ENCODE assay signal across 8 cellular contexts in genomic region chr2:113754989-113755689, GRCh38. TPM values are rescaled to one million over a fixed set of nuclear protein-coding genes. Genes with fewer than 3 reads are reported as not detected.
DNase-seq lines count a peak whose midpoint lies in the region; ATAC-seq and TF ChIP-seq lines count a peak whose summit lies in the region.

No MANE protein-coding gene starts in this region.

- H3K4me3 Mint-ChIP-seq in natural killer cell: peak overlapping the region; percentile 88

- H3K4me3 ChIP-seq in DOHH2 (ENCODE audit: low read length): peak overlapping the region; percentile 98
- H3K4me3 ChIP-seq in MM.1S (ENCODE audit: low read length): peak overlapping the region; percentile 99
- peak overlapping the region; percentile 56 to 100 (median 96) for H3K4me3 ChIP-seq in dorsolateral prefrontal cortex

- H2AFZ ChIP-seq in MM.1S (ENCODE audit: low read length): no peak overlapping the region

- intact Hi-C loops in dorsolateral prefrontal cortex (cut with DNase I): no loop called here
- intact Hi-C loops in natural killer cell (cut with micrococcal nuclease): no loop called here

- H3K4me1 Mint-ChIP-seq in natural killer cell: peaks cover 24 to 31% of the 10 kb centered on the region in 2 donors

- H3F3A ChIP-seq in DOHH2 (ENCODE audit: control insufficient read depth, insufficient read depth): peaks cover 23% of the 10 kb centered on the region
- peaks cover 11% of the 10 kb centered on the region for H3F3A ChIP-seq in MM.1S (ENCODE audit: insufficient read depth, low read length)

- H3K9me3 ChIP-seq in DOHH2 (ENCODE audit: control insufficient read depth, insufficient read depth, low read length) (no peaks in the 10 kb centered on the region), MM.1S (replicated peaks; ENCODE audit: insufficient read depth, low read length) (no peaks in the 10 kb centered on the region)

- no peaks in the 10 kb centered on the region for H3K27me3 Mint-ChIP-seq in natural killer cell (ENCODE audit: low read depth in 2 of 2)

- 0 out of 2 replicates have a peak overlapping the region, but pooled peaks have one; percentile 88 for H3K27ac ChIP-seq in DOHH2 (ENCODE audit: low read depth, low read length)
- peak overlapping the region; percentile 98; the same call in 1 of the 2 replicates for H3K27ac ChIP-seq in MM.1S (ENCODE audit: low read length)
- peak overlapping the region in 13 of 59 donors; percentile 85 to 97 (median 94) for H3K27ac ChIP-seq in dorsolateral prefrontal cortex

- no peaks in the 10 kb centered on the region for H3K27me3 ChIP-seq in DOHH2 (ENCODE audit: control insufficient read depth, low read length)
- no peaks in the 10 kb centered on the region for H3K27me3 ChIP-seq in MM.1S (replicated peaks; ENCODE audit: insufficient read depth, low read length)
- H3K27me3 ChIP-seq in dorsolateral prefrontal cortex: no peaks in the 10 kb centered on the region

- H3K4me2 ChIP-seq in DOHH2 (ENCODE audit: low read length) (peak overlapping the region; percentile 73), MM.1S (ENCODE audit: low read depth, low read length) (peak overlapping the region; percentile 82)

- H3K9me2 ChIP-seq in DOHH2 (replicated peaks; ENCODE audit: control insufficient read depth, low read length): no peaks in the 10 kb centered on the region
- H3K9me2 ChIP-seq in MM.1S (replicated peaks; ENCODE audit: insufficient read depth, low read length): no peaks in the 10 kb centered on the region

- DNase-seq in MM.1S (no peak), dorsolateral prefrontal cortex (no peak), natural killer cell (no peak), Kasumi-1 (lab: John Stamatoyannopoulos, UW) (no peak), NCI-H1105 (lab: John Stamatoyannopoulos, UW) (no peak), AG20443 (ENCODE audit: low spot score) (no peak)

- no peaks in the 10 kb centered on the region for H3K9me3 Mint-ChIP-seq in natural killer cell

- H4K20me1 ChIP-seq in DOHH2 (ENCODE audit: control insufficient read depth, insufficient read depth, low read depth, low read length) (no peaks in the 10 kb centered on the region), MM.1S (ENCODE audit: insufficient read depth, low read length) (no peaks in the 10 kb centered on the region)

- ATAC-seq in natural killer cell (no peak), GM19023 (IDR thresholded peaks at IDR 0.05; ENCODE audit: unreplicated experiment) (no peak)

- H3K79me2 ChIP-seq in DOHH2 (ENCODE audit: control insufficient read depth, low read length): peaks cover 66% of the 10 kb centered on the region
- H3K79me2 ChIP-seq in MM.1S (ENCODE audit: low read length): peaks cover 39% of the 10 kb centered on the region

- H3K36me3 Mint-ChIP-seq in natural killer cell: no peaks in the 10 kb centered on the region

- no peak for TF ChIP-seq CTCF in DOHH2 (IDR thresholded peaks at IDR 0.05; ENCODE audit: low read depth, low read length, poor library complexity, severe bottlenecking)
- no peak for TF ChIP-seq CTCF in MM.1S (IDR thresholded peaks at IDR 0.05; ENCODE audit: low read length)
- TF ChIP-seq CTCF in dorsolateral prefrontal cortex (IDR thresholded peaks at IDR 0.05 in 54 of 56, conservative IDR thresholded peaks at IDR 0.05 in 2 of 56; ENCODE audit: low read depth in 1 of 56, partially characterized antibody in 56 of 56): no peak
- no peak for TF ChIP-seq CTCF in natural killer cell (IDR thresholded peaks at IDR 0.05)

- H3K9ac ChIP-seq in MM.1S (ENCODE audit: low read length): peak overlapping the region; percentile 97

- H3K36me3 ChIP-seq in DOHH2 (ENCODE audit: control insufficient read depth, low read length) (peaks cover 52% of the 10 kb centered on the region), MM.1S (replicated peaks; ENCODE audit: insufficient read depth, low read length) (0 out of 2 replicates have a peak, but pooled peaks cover 6% of the 10 kb centered on the region)

- peak overlapping the region; percentile 84 to 95 for H3K27ac Mint-ChIP-seq in natural killer cell

- peaks cover 33% of the 10 kb centered on the region for H3K4me1 ChIP-seq in DOHH2 (ENCODE audit: control insufficient read depth, low read length)
- H3K4me1 ChIP-seq in MM.1S (ENCODE audit: low read length): peaks cover 8% of the 10 kb centered on the region; the same call in 1 of the 2 replicates

RNA-seq across cellular contexts. Expression of gene SLC35F5, which starts 1.3 kb away (rescaled TPM):
- total RNA-seq in dorsolateral prefrontal cortex (10 to 100 TPM; 30.6 to 64.6 (median 45.6) TPM), natural killer cell (10 to 100 TPM; 42.0 to 48.9 (median 42.3) TPM)
